In genomic region chr16:59459811-59460210, GRCh38 we compare ENCODE assay signal across 17 cellular contexts.
"Had no signal": no experiment of that assay in that cellular context is flagged by ENCODE, and none has a peak within 500 bp of the region (broad histone marks: within the 10 kb centered on the region; RNA-seq: fewer than 3 reads in every experiment).

No MANE protein-coding gene starts in this region.

- H3K4me2 ChIP-seq: neural progenitor cell had no signal

- H3K36me3 ChIP-seq: gastroesophageal sphincter, neural progenitor cell had no signal

- H3K4me1 ChIP-seq: body of pancreas, gastroesophageal sphincter, neural progenitor cell, parathyroid adenoma had no signal

- H3K9ac ChIP-seq: neural progenitor cell, parathyroid adenoma had no signal

- H3K4me3 ChIP-seq: body of pancreas, gastroesophageal sphincter, neural progenitor cell had no signal

- ATAC-seq: activated CD8-positive, alpha-beta T cell treated with anti-CD3 and anti-CD28 coated beads for 36 hours; activated naive CD4-positive, alpha-beta T cell treated with anti-CD3 and anti-CD28 coated beads, Interleukin-2, amount 50 U/mL, for 72 hours; body of pancreas; gastroesophageal sphincter; stimulated activated effector memory CD8-positive, alpha-beta T cell treated with anti-CD3 and anti-CD28 coated beads, Interleukin-12 subunit alpha, Interleukin-12 subunit beta, amount 100 ng/mL, for 72 hours had no signal

- H3K27me3 ChIP-seq: body of pancreas, gastroesophageal sphincter, neural progenitor cell had no signal

- H3K27ac ChIP-seq: body of pancreas, gastroesophageal sphincter, neural progenitor cell, parathyroid adenoma, VCaP had no signal

- H2AFZ ChIP-seq: neural progenitor cell, parathyroid adenoma had no signal

- DNase-seq: activated CD8-positive, alpha-beta T cell treated with anti-CD3 and anti-CD28 coated beads for 36 hours; activated effector memory CD4-positive, alpha-beta T cell treated with anti-CD3 and anti-CD28 coated beads, Interleukin-2, amount 50 U/mL, for 16 hours; activated T-cell treated with anti-CD3 and anti-CD28 coated beads, Interleukin-2, amount 50 U/mL, for 48 hours; body of pancreas; central memory CD4-positive, alpha-beta T cell; cortex of kidney; effector CD8-positive, alpha-beta T cell; naive B cell; stimulated activated CD4-positive, alpha-beta T cell treated with anti-CD3 and anti-CD28 coated beads, Interleukin-12 subunit alpha, Interleukin-12 subunit beta, amount 100 ng/mL, for 4 hours; T-helper 1 cell; T1000 had no signal

- H3K9me3 ChIP-seq: body of pancreas, gastroesophageal sphincter had no signal
